In genomic region chr11:100639140-100639539, GRCh38 we compare ENCODE assay signal across 8 cellular contexts. TPM values are rescaled to one million over a fixed set of nuclear protein-coding genes. Genes with fewer than 3 reads are reported as not detected.
A peak's percentile ranks its signal among the peaks of the same experiment; 100 is the strongest.
DNase-seq lines count a peak whose midpoint lies in the region; ATAC-seq, FAIRE-seq and TF ChIP-seq lines count a peak whose summit lies in the region.

No MANE protein-coding gene starts in this region.

- H3K4me3 ChIP-seq in ACC112 (ENCODE audit: low read depth, low read length) (no peak overlapping the region), SJCRH30 (peak overlapping the region; percentile 26), fibroblast of mammary gland (ENCODE audit: control insufficient read depth, low read depth, low read length) (no peak overlapping the region)

- H2AFZ ChIP-seq in ACC112 (ENCODE audit: low read length, unreplicated experiment), result peak overlapping the region; percentile 64

- H3K36me3 Mint-ChIP-seq in nephron progenitor cell (ENCODE audit: low read depth), result no peaks in the 10 kb centered on the region
- no peaks in the 10 kb centered on the region for H3K36me3 Mint-ChIP-seq in activated CD4-positive, alpha-beta T cell treated with anti-CD3 and anti-CD28 coated beads, Interleukin-2, amount 10 ng/mL, durations not matched to agents 24 days and 14 days (ENCODE audit: low read depth)

- H3K27me3 Mint-ChIP-seq in nephron progenitor cell (ENCODE audit: low read depth, poor library complexity), result peaks cover 2% of the 10 kb centered on the region
- H3K27me3 Mint-ChIP-seq in activated CD4-positive, alpha-beta T cell treated with anti-CD3 and anti-CD28 coated beads, Interleukin-2, amount 10 ng/mL, durations not matched to agents 24 days and 14 days, result no peaks in the 10 kb centered on the region

- no peaks in the 10 kb centered on the region for H3K9me3 Mint-ChIP-seq in nephron progenitor cell
- H3K9me3 Mint-ChIP-seq in activated CD4-positive, alpha-beta T cell treated with anti-CD3 and anti-CD28 coated beads, Interleukin-2, amount 10 ng/mL, durations not matched to agents 24 days and 14 days, result no peaks in the 10 kb centered on the region

- intact Hi-C loops in activated CD4-positive, alpha-beta T cell treated with anti-CD3 and anti-CD28 coated beads, Interleukin-2, amount 10 ng/mL, durations not matched to agents 24 days and 14 days (cut with micrococcal nuclease), result no loop called here

- H3K27me3 ChIP-seq in ACC112 (ENCODE audit: insufficient read depth, low read length) (no peaks in the 10 kb centered on the region), SJCRH30 (no peaks in the 10 kb centered on the region)

- FAIRE-seq in GM19239 (lab: Jason Lieb, UNC), result no peak

- H3K27ac ChIP-seq in ACC112 (ENCODE audit: low read depth, low read length) (no peak overlapping the region), SJCRH30 (peak overlapping the region; percentile 31)

- H3K36me3 ChIP-seq in ACC112 (ENCODE audit: insufficient read depth, low read length), result no peaks in the 10 kb centered on the region
- no peaks in the 10 kb centered on the region for H3K36me3 ChIP-seq in SJCRH30

- H3K9me3 ChIP-seq in SJCRH30 (replicated peaks), result 0 out of 2 replicates have a peak, but pooled peaks cover 2% of the 10 kb centered on the region

- H3K27ac Mint-ChIP-seq in nephron progenitor cell, result peak overlapping the region; percentile 98
- H3K27ac Mint-ChIP-seq in activated CD4-positive, alpha-beta T cell treated with anti-CD3 and anti-CD28 coated beads, Interleukin-2, amount 10 ng/mL, durations not matched to agents 24 days and 14 days, result no peak overlapping the region

- TF ChIP-seq CTCF in fibroblast of mammary gland (conservative IDR thresholded peaks at IDR 0.05; ENCODE audit: control insufficient read depth, insufficient read depth, low read depth, low read length), result no peak
- TF ChIP-seq CTCF in nephron progenitor cell (IDR thresholded peaks at IDR 0.05), result no peak

- DNase-seq in SJCRH30 (no peak), fibroblast of mammary gland (ENCODE audit: low read depth) (peak; percentile 29), nephron progenitor cell (peak; percentile 19), GM19239 (ENCODE audit: insufficient read length, low spot score) (no peak)
- DNase-seq in stimulated activated CD8-positive, alpha-beta memory T cell treated with anti-CD3 and anti-CD28 coated beads, Interleukin-4, amount 100 ng/mL, for 48 hours, result no peak
- DNase-seq in activated CD4-positive, alpha-beta T cell treated with anti-CD3 and anti-CD28 coated beads, Interleukin-2, amount 10 ng/mL, durations not matched to agents 24 days and 14 days, result no peak

- H3K79me2 ChIP-seq in ACC112 (ENCODE audit: control insufficient read depth, insufficient read depth, low read length, unreplicated experiment), result no peaks in the 10 kb centered on the region

- H3K4me1 Mint-ChIP-seq in nephron progenitor cell, result peaks cover 24% of the 10 kb centered on the region
- no peaks in the 10 kb centered on the region for H3K4me1 Mint-ChIP-seq in activated CD4-positive, alpha-beta T cell treated with anti-CD3 and anti-CD28 coated beads, Interleukin-2, amount 10 ng/mL, durations not matched to agents 24 days and 14 days

- H3K4me3 Mint-ChIP-seq in nephron progenitor cell, result peak overlapping the region; percentile 39
- no peak overlapping the region for H3K4me3 Mint-ChIP-seq in activated CD4-positive, alpha-beta T cell treated with anti-CD3 and anti-CD28 coated beads, Interleukin-2, amount 10 ng/mL, durations not matched to agents 24 days and 14 days

- H3K4me1 ChIP-seq in ACC112 (ENCODE audit: control insufficient read depth, insufficient read depth, low read length, unreplicated experiment) (no peaks in the 10 kb centered on the region), SJCRH30 (peaks cover 43% of the 10 kb centered on the region)

- no peak for ATAC-seq in HG02938 (IDR thresholded peaks at IDR 0.05; ENCODE audit: unreplicated experiment)

RNA-seq across cellular contexts. Expression of gene ARHGAP42, which starts 47.9 kb away (rescaled TPM):
- 23.3 and 26.5 TPM in 2 replicates for total RNA-seq in SJCRH30 (2014; rRNA removed; shearing (Covaris generic))
- total RNA-seq in activated CD4-positive, alpha-beta T cell treated with anti-CD3 and anti-CD28 coated beads, Interleukin-2, amount 10 ng/mL, durations not matched to agents 24 days and 14 days, result 0.05 TPM in 1 of 2 replicates, not detected in the other

Comparison
In these comparisons a context has a peak if more than half of its experiments do, and no peak if none do; other contexts are left out.
1. DNase-seq: peak in fibroblast of mammary gland (single experiment) and nephron progenitor cell (single experiment); none in SJCRH30 (0 of 2), GM19239 (single experiment), stimulated activated CD8-positive, alpha-beta memory T cell treated with anti-CD3 and anti-CD28 coated beads, Interleukin-4, amount 100 ng/mL, for 48 hours (single experiment) and activated CD4-positive, alpha-beta T cell treated with anti-CD3 and anti-CD28 coated beads, Interleukin-2, amount 10 ng/mL, durations not matched to agents 24 days and 14 days (single experiment).
2. RNA of gene ARHGAP42, which starts 47.9 kb away (total RNA-seq): 23.3 to 26.5 TPM in SJCRH30; 0.05 TPM in activated CD4-positive, alpha-beta T cell treated with anti-CD3 and anti-CD28 coated beads, Interleukin-2, amount 10 ng/mL, durations not matched to agents 24 days and 14 days; every median in the first group is over 10 times any median in the second.